Comparison of ENCODE assay signal across 1 cellular context in the genomic region with DNA sequence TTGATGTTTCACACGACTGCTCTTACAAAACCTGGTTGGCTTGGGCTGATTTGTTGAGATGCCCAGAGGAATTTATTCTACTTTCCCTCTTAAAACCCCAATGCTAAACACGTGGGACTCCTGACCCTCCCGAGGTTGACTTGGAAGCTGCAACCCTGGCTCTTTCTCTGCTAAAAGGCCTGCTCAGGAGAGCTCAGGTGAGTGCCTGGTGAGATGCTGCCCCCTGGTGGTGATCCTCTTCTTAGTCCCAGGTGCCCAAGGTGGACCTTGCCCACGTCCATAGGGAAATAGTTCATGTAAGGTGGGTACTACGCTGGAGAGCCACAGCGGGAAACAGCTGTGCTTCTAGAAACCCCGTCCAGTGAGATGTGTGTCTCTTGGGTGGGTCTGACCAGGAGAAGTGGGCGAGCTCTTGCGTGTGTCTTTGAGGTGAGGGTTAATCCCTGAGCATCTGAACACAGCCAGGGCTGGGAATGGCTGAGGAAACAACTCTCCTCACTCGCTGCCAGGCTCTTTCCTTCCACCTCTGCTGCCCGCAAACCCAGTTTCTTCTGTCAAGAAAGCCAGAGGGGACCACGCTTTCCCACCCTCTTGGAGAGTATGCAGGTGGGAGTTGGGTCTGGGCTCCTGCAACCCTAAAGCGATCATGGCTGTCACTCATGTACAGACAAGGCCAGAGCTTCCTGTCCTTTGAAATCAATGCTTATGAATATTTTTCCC.
TF ChIP-seq lines count a peak whose summit lies in the region.

No MANE protein-coding gene starts in this region.

TF ChIP-seq in IMR-90, 13 proteins besides CTCF, POLR2A, EP300 and RAD21:
- TF ChIP-seq RFX5 (IDR thresholded peaks at IDR 0.05; ENCODE audit: low read depth, low read length): no peak
- peak; percentile 67 for TF ChIP-seq SMC3 (IDR thresholded peaks at IDR 0.05; ENCODE audit: low read depth, low read length)
